ENCODE assay signal across 2 cellular contexts in genomic region chr11:64742087-64742939, GRCh38.
A peak's percentile ranks its signal among the peaks of the same experiment; 100 is the strongest.
TF ChIP-seq lines count a peak whose summit lies in the region.

No MANE protein-coding gene starts in this region.

TF ChIP-seq in K562, 482 proteins besides CTCF, POLR2A, EP300 and RAD21 (continued from another document and continues in another):
- peak in 1 of 2 experiments; percentile 33 for TF ChIP-seq E2F6 (IDR thresholded peaks at IDR 0.05; ENCODE audit: borderline replicate concordance in 1 of 2, extremely low read depth in 1 of 2, insufficient read depth in 1 of 2, insufficient read length in 1 of 2, low read depth in 1 of 2, low read length in 1 of 2, poor library complexity in 1 of 2, severe bottlenecking in 1 of 2)
- 0 out of 2 replicates have a peak, but pooled peaks have one; percentile 12 for TF ChIP-seq MTA3 (IDR thresholded peaks at IDR 0.05; ENCODE audit: borderline replicate concordance)
- TF ChIP-seq CBFB (CRISPR knock-in tag; IDR thresholded peaks at IDR 0.05), result 0 out of 2 replicates have a peak, but pooled peaks have one; percentile 9
- peak; percentile 27; the same call in 1 of the 2 replicates for TF ChIP-seq PHF8 (IDR thresholded peaks at IDR 0.05; ENCODE audit: borderline replicate concordance, low read length)
- TF ChIP-seq ZNF124 (CRISPR knock-in tag; IDR thresholded peaks at IDR 0.05), result no peak
- TF ChIP-seq ETS1 (conservative IDR thresholded peaks at IDR 0.05; ENCODE audit: control insufficient read depth, low read depth, low read length), result no peak; the same call in 1 of the 2 replicates
- peak; percentile 47 for TF ChIP-seq KDM5B (IDR thresholded peaks at IDR 0.05; ENCODE audit: insufficient replicate concordance, low read depth, low read length)
- TF ChIP-seq ELF4 (CRISPR knock-in tag; IDR thresholded peaks at IDR 0.05), result no peak
- peak; percentile 45; the same call in 1 of the 2 replicates for TF ChIP-seq GMEB1 (CRISPR knock-in tag; IDR thresholded peaks at IDR 0.05)
- peak in 1 of 3 experiments; percentile 65; a peak in 2 of 6 replicates for TF ChIP-seq ZBTB11 (CRISPR knock-in tag; IDR thresholded peaks at IDR 0.05)
- no peak for TF ChIP-seq TBL1XR1 (IDR thresholded peaks at IDR 0.05; ENCODE audit: low read length in 2 of 2)
- TF ChIP-seq EGR1 (conservative IDR thresholded peaks at IDR 0.05), result 0 out of 2 replicates have a peak, but pooled peaks have one; percentile 2
- TF ChIP-seq ETV1 (tag; conservative IDR thresholded peaks at IDR 0.05; ENCODE audit: low read depth), result peak; percentile 71
- TF ChIP-seq UBTF (IDR thresholded peaks at IDR 0.05; ENCODE audit: borderline replicate concordance in 1 of 2, low read depth in 2 of 2, low read length in 2 of 2), result peak in 1 of 2 experiments; percentile 64; a peak in 1 of 4 replicates
- TF ChIP-seq NR2C1 (IDR thresholded peaks at IDR 0.05), result peak; percentile 18; the same call in 1 of the 2 replicates
- TF ChIP-seq NR2C1 (tag; IDR thresholded peaks at IDR 0.05), result 0 out of 2 replicates have a peak, but pooled peaks have one; percentile 28
- peak; percentile 47 for TF ChIP-seq CBFA2T3 (IDR thresholded peaks at IDR 0.05)
- peak in 1 of 2 experiments; percentile 34; a peak in 1 of 4 replicates for TF ChIP-seq KDM4B (IDR thresholded peaks at IDR 0.05; ENCODE audit: borderline replicate concordance in 2 of 2, low read depth in 1 of 2)
- peak; percentile 43 to 58; a peak in 1 of 4 replicates for TF ChIP-seq NRF1 (conservative IDR thresholded peaks at IDR 0.05 in 1 of 2, IDR thresholded peaks at IDR 0.05 in 1 of 2)

TF ChIP-seq in HepG2, 621 proteins besides CTCF, POLR2A, EP300 and RAD21 (continued from another document):
- TF ChIP-seq STAT6 (CRISPR knock-in tag; IDR thresholded peaks at IDR 0.05; ENCODE audit: borderline replicate concordance) (no peak), HDAC2 (CRISPR knock-in tag; IDR thresholded peaks at IDR 0.05) (no peak), IRF1 (CRISPR knock-in tag; IDR thresholded peaks at IDR 0.05; ENCODE audit: low read depth) (no peak), ZNF75D (CRISPR knock-in tag; IDR thresholded peaks at IDR 0.05; ENCODE audit: borderline replicate concordance) (no peak), KAT2B (IDR thresholded peaks at IDR 0.05; ENCODE audit: borderline replicate concordance, low read depth, low read length) (no peak), AFF4 (CRISPR knock-in tag; IDR thresholded peaks at IDR 0.05) (no peak), ERF (CRISPR knock-in tag; IDR thresholded peaks at IDR 0.05) (no peak), HHEX (CRISPR knock-in tag; IDR thresholded peaks at IDR 0.05) (no peak), ZNF687 (CRISPR knock-in tag; IDR thresholded peaks at IDR 0.05) (peak; percentile 27), ZNF883 (CRISPR knock-in tag; IDR thresholded peaks at IDR 0.05; ENCODE audit: not compliant biosample characterization) (peak; percentile 25), ZNF546 (CRISPR knock-in tag; conservative IDR thresholded peaks at IDR 0.05) (no peak), HNF4A (CRISPR knock-in tag; IDR thresholded peaks at IDR 0.05) (0 out of 2 replicates have a peak, but pooled peaks have one; percentile 9), STAG1 (CRISPR knock-in tag; IDR thresholded peaks at IDR 0.05) (no peak), ZNF574 (CRISPR knock-in tag; IDR thresholded peaks at IDR 0.05) (0 out of 2 replicates have a peak, but pooled peaks have one; percentile 14), ZBTB46 (CRISPR knock-in tag; IDR thresholded peaks at IDR 0.05; ENCODE audit: borderline replicate concordance) (no peak), HNRNPL (IDR thresholded peaks at IDR 0.05; ENCODE audit: low read depth, low read length) (no peak), KLF11 (CRISPR knock-in tag; IDR thresholded peaks at IDR 0.05) (no peak), PHB2 (IDR thresholded peaks at IDR 0.05; ENCODE audit: partially characterized antibody) (no peak), MEIS1 (CRISPR knock-in tag; IDR thresholded peaks at IDR 0.05; ENCODE audit: borderline replicate concordance) (0 out of 2 replicates have a peak, but pooled peaks have one; percentile 26), ZNF878 (CRISPR knock-in tag; IDR thresholded peaks at IDR 0.05) (no peak), FOXP4 (CRISPR knock-in tag; IDR thresholded peaks at IDR 0.05) (0 out of 2 replicates have a peak, but pooled peaks have one; percentile 7), SMAD9 (CRISPR knock-in tag; IDR thresholded peaks at IDR 0.05) (no peak), REPIN1 (CRISPR knock-in tag; IDR thresholded peaks at IDR 0.05; ENCODE audit: borderline replicate concordance, low read depth) (no peak), ZNF816 (CRISPR knock-in tag; IDR thresholded peaks at IDR 0.05; ENCODE audit: borderline replicate concordance) (0 out of 2 replicates have a peak, but pooled peaks have one; percentile 34), MBNL3 (CRISPR knock-in tag; conservative IDR thresholded peaks at IDR 0.05) (no peak), MTF2 (CRISPR knock-in tag; IDR thresholded peaks at IDR 0.05; ENCODE audit: borderline replicate concordance) (no peak), ATF7-NPFF (CRISPR knock-in tag; IDR thresholded peaks at IDR 0.05; ENCODE audit: low read depth) (no peak), FOXP1 (IDR thresholded peaks at IDR 0.05) (no peak), FOXP1 (CRISPR knock-in tag; IDR thresholded peaks at IDR 0.05) (no peak), ZNF292 (CRISPR knock-in tag; IDR thresholded peaks at IDR 0.05; ENCODE audit: borderline replicate concordance, low read depth) (no peak), MAFG (CRISPR knock-in tag; IDR thresholded peaks at IDR 0.05) (no peak), NRL (CRISPR knock-in tag; IDR thresholded peaks at IDR 0.05; ENCODE audit: borderline replicate concordance) (no peak)
